Comparison of ENCODE assay signal across 24 cellular contexts in genomic region chr1:222877854-222878253, GRCh38.
DNase-seq lines count a peak whose midpoint lies in the region; ATAC-seq, FAIRE-seq and TF ChIP-seq lines count a peak whose summit lies in the region.
"Had no signal": no experiment of that assay in that cellular context is flagged by ENCODE, and none has a peak within 500 bp of the region (broad histone marks: within the 10 kb centered on the region; RNA-seq: fewer than 3 reads in every experiment).

No MANE protein-coding gene starts in this region.

- H2AFZ ChIP-seq in HepG2 (ENCODE audit: low read length) = no peak overlapping the region
- H2AFZ ChIP-seq in fibroblast of lung (ENCODE audit: low read length) = no peak overlapping the region

- POLR2A ChIA-PET in HepG2 (lab: Yijun Ruan, JAX) = no interaction called here

- H3K27ac ChIP-seq in HepG2 (ENCODE audit: extremely low read length, insufficient read depth, low read length) (peak overlapping the region; percentile 47), right lobe of liver (no peak overlapping the region), fibroblast of lung (ENCODE audit: insufficient read depth, low read length) (no peak overlapping the region), mesendoderm (ENCODE audit: low read depth, low read length) (no peak overlapping the region)
- H3K27ac ChIP-seq: ascending aorta, esophagus squamous epithelium, HL-60, vagina had no signal

- BruUV-seq in HepG2 (replicated peaks; lab: Mats Ljungman, UMichigan) = no TSS peak

- no peaks in the 10 kb centered on the region for H3K79me2 ChIP-seq in HepG2 (ENCODE audit: insufficient read depth, low read length)
- no peaks in the 10 kb centered on the region for H3K79me2 ChIP-seq in fibroblast of lung (ENCODE audit: control insufficient read depth, insufficient read depth, low read length)
- no peaks in the 10 kb centered on the region for H3K79me2 ChIP-seq in mesendoderm (ENCODE audit: control insufficient read depth, insufficient read depth, low read length)

- no peak overlapping the region for H4K5ac ChIP-seq in mesendoderm (ENCODE audit: low read length)

- 54% methylated on average over 2 of the region's 2 CpGs for WGBS in HepG2 (ENCODE audit: low lambda C conversion rate)
- WGBS in right lobe of liver (ENCODE audit: insufficient coverage, low coverage, low lambda C conversion rate, missing lambda C conversion rate) = 100% methylated on average over 2 of the region's 2 CpGs
- WGBS in mesendoderm (ENCODE audit: extremely low coverage, insufficient coverage, low lambda C conversion rate) = no CpG with 5 or more reads among the region's 2 CpGs

- 0 out of 4 replicates have a peak, but pooled peaks of 1 of the 2 experiments have one; percentile 12 for TF ChIP-seq EP300 in HepG2 (IDR thresholded peaks at IDR 0.05; ENCODE audit: low read depth in 2 of 2, low read length in 2 of 2)
- no peak for TF ChIP-seq EP300 in HepG2 (CRISPR knock-in tag; IDR thresholded peaks at IDR 0.05; ENCODE audit: borderline replicate concordance)

- no peak for TF ChIP-seq CTCF in HepG2 (CRISPR knock-in tag; IDR thresholded peaks at IDR 0.05)
- no peak for TF ChIP-seq CTCF in right lobe of liver (IDR thresholded peaks at IDR 0.05)
- TF ChIP-seq CTCF in fibroblast of lung (conservative IDR thresholded peaks at IDR 0.05 in 1 of 2, IDR thresholded peaks at IDR 0.05 in 1 of 2; ENCODE audit: low read depth in 1 of 2, low read length in 2 of 2) = no peak

- intact Hi-C loops in HepG2 (cut with micrococcal nuclease; ENCODE audit: unreplicated experiment) (no loop called here), right lobe of liver (cut with DNase I) (no loop called here)

- in situ Hi-C loops in HepG2 (cut with HindIII; ENCODE audit: extremely low pct_ligation_motif_present, low pct_unique_long_range_greater_than_20kb) = no loop called here

- peak; percentile 89 for FAIRE-seq in HepG2 (lab: Jason Lieb, UNC)
- FAIRE-seq: GM12892, islet of Langerhans had no signal

- H2BK5ac ChIP-seq in mesendoderm (ENCODE audit: low read length) = no peak overlapping the region

- CTCF ChIA-PET in HepG2 (lab: Yijun Ruan, JAX; ENCODE audit: low intra/inter-chr PET ratio, low total read pairs) = no interaction called here

- H3K27me3 ChIP-seq in HepG2 (ENCODE audit: control insufficient read depth in 1 of 2, insufficient read depth in 2 of 2, low read length in 2 of 2) (no peaks in the 10 kb centered on the region), right lobe of liver (no peaks in the 10 kb centered on the region), fibroblast of lung (ENCODE audit: control insufficient read depth, insufficient read depth, low read length) (no peaks in the 10 kb centered on the region), mesendoderm (ENCODE audit: insufficient read depth, low read length, poor library complexity) (no peaks in the 10 kb centered on the region)
- H3K27me3 ChIP-seq: ascending aorta, esophagus squamous epithelium, vagina had no signal

- peak overlapping the region in 1 of 3 experiments; percentile 27; a peak in 1 of 6 replicates for H3K4me3 ChIP-seq in HepG2 (replicated peaks in 1 of 3; ENCODE audit: insufficient read depth in 1 of 3, low read depth in 2 of 3, low read length in 3 of 3)
- no peak overlapping the region for H3K4me3 ChIP-seq in right lobe of liver
- no peak overlapping the region for H3K4me3 ChIP-seq in fibroblast of lung (replicated peaks in 1 of 4; ENCODE audit: control extremely low read depth in 1 of 4, insufficient read depth in 1 of 4, low read depth in 3 of 4, low read length in 4 of 4)
- H3K4me3 ChIP-seq in mesendoderm (ENCODE audit: low read length) = no peak overlapping the region
- H3K4me3 ChIP-seq: ascending aorta, esophagus squamous epithelium, smooth muscle cell, vagina had no signal

- H3K23ac ChIP-seq in mesendoderm (ENCODE audit: low read length) = no peak overlapping the region

- no peak overlapping the region for H2AK5ac ChIP-seq in mesendoderm (ENCODE audit: low read length)

- H4K8ac ChIP-seq in mesendoderm (ENCODE audit: low read depth, low read length) = no peak overlapping the region

- no peak for TF ChIP-seq RAD21 in HepG2 (CRISPR knock-in tag; IDR thresholded peaks at IDR 0.05)

- H3K9ac ChIP-seq in HepG2 (ENCODE audit: insufficient read depth, low read depth, low read length) (no peak overlapping the region), fibroblast of lung (ENCODE audit: insufficient read depth, low read length) (no peak overlapping the region), mesendoderm (ENCODE audit: low read length) (no peak overlapping the region)

- H3K18ac ChIP-seq in mesendoderm (ENCODE audit: low read length) = no peak overlapping the region

- no peak overlapping the region for H2BK15ac ChIP-seq in mesendoderm (replicated peaks; ENCODE audit: low read depth)

- TF ChIP-seq POLR2A in HepG2 (IDR thresholded peaks at IDR 0.05; ENCODE audit: insufficient read depth in 1 of 2, low read depth in 2 of 2, low read length in 2 of 2) = no peak
- no peak for TF ChIP-seq POLR2A in right lobe of liver (IDR thresholded peaks at IDR 0.05)

- H3K4me1 ChIP-seq in HepG2 (ENCODE audit: insufficient read depth, low read length) (peaks cover 21% of the 10 kb centered on the region), right lobe of liver (no peaks in the 10 kb centered on the region), fibroblast of lung (ENCODE audit: control insufficient read depth, extremely low read depth, insufficient read depth, low read length) (no peaks in the 10 kb centered on the region), mesendoderm (ENCODE audit: control insufficient read depth, low read depth, low read length) (no peaks in the 10 kb centered on the region)
- H3K4me1 ChIP-seq: ascending aorta, esophagus squamous epithelium, vagina had no signal

- H3K9me3 ChIP-seq in HepG2 (ENCODE audit: low read length) (no peaks in the 10 kb centered on the region), right lobe of liver (no peaks in the 10 kb centered on the region), fibroblast of lung (ENCODE audit: control insufficient read depth, insufficient read depth, low read depth, low read length) (no peaks in the 10 kb centered on the region)
- H3K9me3 ChIP-seq: ascending aorta, esophagus squamous epithelium, vagina had no signal

- no peaks in the 10 kb centered on the region for H3K79me1 ChIP-seq in mesendoderm (ENCODE audit: low read length)

- H3K4me2 ChIP-seq in HepG2 (ENCODE audit: low read depth, low read length) (peak overlapping the region; percentile 63), fibroblast of lung (ENCODE audit: extremely low read depth, insufficient read depth, low read length) (no peak overlapping the region), mesendoderm (ENCODE audit: low read length) (no peak overlapping the region)
- H3K4me2 ChIP-seq: smooth muscle cell had no signal

- peak; percentile 72 for DNase-seq in HepG2 (ENCODE audit: low spot score)
- no peak for DNase-seq in right lobe of liver
- peak; percentile 5 to 18 for DNase-seq in fibroblast of lung (ENCODE audit: low read depth in 2 of 2)
- DNase-seq in mesendoderm = peak; percentile 10
- DNase-seq in NCI-H526 treated with DMSO at 0.1 percent for 48 hours (lab: John Stamatoyannopoulos, UW) = no peak
- no peak for DNase-seq in MV-4-11 (lab: John Stamatoyannopoulos, UW)
- DNase-seq in 8988T = no peak
- no peak for DNase-seq in NCI-H1436 treated with DMSO at 0.1 percent for 48 hours (lab: John Stamatoyannopoulos, UW)
- DNase-seq: ACHN; activated CD4-positive, alpha-beta T cell treated with anti-CD3 and anti-CD28 coated beads, Interleukin-2, amount 10 ng/mL, durations not matched to agents 24 days and 14 days; effector memory CD4-positive, alpha-beta T cell; esophagus squamous epithelium; hippocampal formation; IMR-90; MM.1S; NCI-H187; NCI-H446 treated with DMSO at 0.1 percent for 48 hours; SW 1271 had no signal

- H4K20me1 ChIP-seq in HepG2 (ENCODE audit: insufficient read depth, low read length) = no peaks in the 10 kb centered on the region
- no peaks in the 10 kb centered on the region for H4K20me1 ChIP-seq in fibroblast of lung (ENCODE audit: control insufficient read depth, extremely low read depth, insufficient read depth, low read length)

- ATAC-seq in HepG2 = peak; percentile 95
- no peak for ATAC-seq in right lobe of liver

- no peak overlapping the region for H3K56ac ChIP-seq in mesendoderm (ENCODE audit: low read length)

- no peak overlapping the region for H3K4ac ChIP-seq in mesendoderm (ENCODE audit: low read depth, low read length)

- H2BK120ac ChIP-seq in mesendoderm (ENCODE audit: low read depth, low read length) = no peak overlapping the region

- no peaks in the 10 kb centered on the region for H3K36me3 ChIP-seq in HepG2 (replicated peaks in 1 of 2; ENCODE audit: control insufficient read depth in 1 of 2, insufficient read depth in 2 of 2, low read length in 2 of 2)
- no peaks in the 10 kb centered on the region for H3K36me3 ChIP-seq in right lobe of liver
- no peaks in the 10 kb centered on the region for H3K36me3 ChIP-seq in fibroblast of lung (ENCODE audit: control insufficient read depth, insufficient read depth, low read length)
- H3K36me3 ChIP-seq in mesendoderm (ENCODE audit: control insufficient read depth, insufficient read depth, low read length) = no peaks in the 10 kb centered on the region
- H3K36me3 ChIP-seq: ascending aorta, esophagus squamous epithelium, vagina had no signal

TF ChIP-seq in HepG2, 621 proteins besides CTCF, POLR2A, EP300 and RAD21 (continues in another document):
- TF ChIP-seq ZNF691 (CRISPR knock-in tag; IDR thresholded peaks at IDR 0.05; ENCODE audit: borderline replicate concordance, low read depth) (no peak), SSRP1 (CRISPR knock-in tag; IDR thresholded peaks at IDR 0.05) (no peak), ZNF331 (CRISPR knock-in tag; IDR thresholded peaks at IDR 0.05) (0 out of 2 replicates have a peak, but pooled peaks have one; percentile 7), ZNF143 (CRISPR knock-in tag; IDR thresholded peaks at IDR 0.05) (no peak), ZNF121 (CRISPR knock-in tag; IDR thresholded peaks at IDR 0.05) (no peak), FOXP1 (IDR thresholded peaks at IDR 0.05) (no peak), FOXP1 (CRISPR knock-in tag; IDR thresholded peaks at IDR 0.05) (no peak), MXD4 (CRISPR knock-in tag; IDR thresholded peaks at IDR 0.05) (0 out of 2 replicates have a peak, but pooled peaks have one; percentile 46), ZNF543 (CRISPR knock-in tag; IDR thresholded peaks at IDR 0.05) (no peak)
- TF ChIP-seq, protein P1, sequence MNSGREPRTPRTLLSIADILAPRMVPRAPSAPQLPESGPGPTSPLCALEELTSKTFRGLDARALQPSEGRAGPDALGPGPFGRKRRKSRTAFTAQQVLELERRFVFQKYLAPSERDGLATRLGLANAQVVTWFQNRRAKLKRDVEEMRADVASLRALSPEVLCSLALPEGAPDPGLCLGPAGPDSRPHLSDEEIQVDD (CRISPR knock-in tag; IDR thresholded peaks at IDR 0.05; ENCODE audit: borderline replicate concordance) = no peak

Comparison
In these comparisons a context has a peak if more than half of its experiments do, and no peak if none do; other contexts are left out.
1. DNase-seq: peak in HepG2 (single experiment), fibroblast of lung (2 of 2) and mesendoderm (single experiment); none in right lobe of liver (0 of 3), NCI-H526 treated with DMSO at 0.1 percent for 48 hours (single experiment), MV-4-11 (single experiment), 8988T (single experiment) and NCI-H1436 treated with DMSO at 0.1 percent for 48 hours (single experiment).